Comparison of ENCODE assay signal across 18 cellular contexts in genomic region chr6:21856844-21857243, GRCh38.
DNase-seq lines count a peak whose midpoint lies in the region; ATAC-seq, FAIRE-seq and TF ChIP-seq lines count a peak whose summit lies in the region.
"Had no signal": no experiment of that assay in that cellular context is flagged by ENCODE, and none has a peak within 500 bp of the region (broad histone marks: within the 10 kb centered on the region; RNA-seq: fewer than 3 reads in every experiment).

No MANE protein-coding gene starts in this region.

- peak; percentile 6 for DNase-seq in HS-5 (ENCODE audit: low read depth)
- no peak for DNase-seq in RWPE2 (ENCODE audit: low spot score)
- peak; percentile 83 for DNase-seq in fibroblast of mammary gland (ENCODE audit: low read depth)
- DNase-seq in stromal cell of bone marrow (ENCODE audit: low read depth), result peak; percentile 18
- DNase-seq in Kasumi-1 (lab: John Stamatoyannopoulos, UW), result no peak
- no peak for DNase-seq in RCC 7860 (ENCODE audit: low spot score)
- DNase-seq: activated naive CD4-positive, alpha-beta T cell treated with Interleukin-2 at 50 U/mL for 16 hours; Caco-2; GOT3; NCI-H2029 treated with DMSO at 0.1 percent for 48 hours; right cardiac atrium; stimulated activated CD4-positive, alpha-beta T cell treated with anti-CD3 and anti-CD28 coated beads, Interleukin-4, amount 100 ng/mL, for 4 hours had no signal

- ATAC-seq in RWPE2 (ENCODE audit: low read depth), result peak; percentile 68
- no peak for ATAC-seq in HG03354 (IDR thresholded peaks at IDR 0.05; ENCODE audit: poor library complexity, severe bottlenecking, unreplicated experiment)
- ATAC-seq: natural killer cell treated with Interleukin-12 subunit alpha and Interleukin-12 subunit beta and Interleukin-15 and Interleukin-18, amount 100 ng/mL, for 72 hours; stimulated activated effector memory CD8-positive, alpha-beta T cell treated with anti-CD3 and anti-CD28 coated beads, Interleukin-12 subunit alpha, Interleukin-12 subunit beta, amount 100 ng/mL, for 72 hours had no signal

- TF ChIP-seq CTCF in RWPE2 (IDR thresholded peaks at IDR 0.05; ENCODE audit: poor library complexity, severe bottlenecking), result no peak
- no peak for TF ChIP-seq CTCF in fibroblast of mammary gland (conservative IDR thresholded peaks at IDR 0.05; ENCODE audit: control insufficient read depth, insufficient read depth, low read depth, low read length)

- peaks cover 18% of the 10 kb centered on the region for H3K4me1 ChIP-seq in RWPE2 (ENCODE audit: insufficient read depth, poor library complexity, severe bottlenecking)

- H3K4me3 ChIP-seq in RWPE2 (ENCODE audit: severe bottlenecking) (no peak overlapping the region), fibroblast of mammary gland (ENCODE audit: control insufficient read depth, low read depth, low read length) (no peak overlapping the region)
- H3K4me3 ChIP-seq: hepatocyte, SK-N-MC had no signal

- H3K27me3 ChIP-seq in RWPE2 (ENCODE audit: insufficient read depth, poor library complexity, severe bottlenecking), result no peaks in the 10 kb centered on the region
- H3K27me3 ChIP-seq: hepatocyte had no signal

- no peak for FAIRE-seq in RCC 7860 (lab: Jason Lieb, UNC)
- FAIRE-seq: urothelium cell line had no signal

- H3K9me3 ChIP-seq in RWPE2 (ENCODE audit: severe bottlenecking), result no peaks in the 10 kb centered on the region
- H3K9me3 ChIP-seq: Caco-2 had no signal

- H3K27ac ChIP-seq in RWPE2 (ENCODE audit: poor library complexity, severe bottlenecking), result peak overlapping the region; percentile 93
- H3K27ac ChIP-seq: hepatocyte, SK-N-MC had no signal

- H3K36me3 ChIP-seq in RWPE2 (ENCODE audit: low read depth), result no peaks in the 10 kb centered on the region

Comparison
In these comparisons a context has a peak if more than half of its experiments do, and no peak if none do; other contexts are left out.
1. DNase-seq: peak in HS-5 (single experiment), fibroblast of mammary gland (single experiment) and stromal cell of bone marrow (single experiment); none in RWPE2 (single experiment), Kasumi-1 (0 of 2) and RCC 7860 (single experiment).